In genomic region chr21:33478858-33479678, GRCh38 we compare ENCODE assay signal across 1 cellular context.
TF ChIP-seq lines count a peak whose summit lies in the region.

No MANE protein-coding gene starts in this region.

TF ChIP-seq in K562, 482 proteins besides CTCF, POLR2A, EP300 and RAD21 (continued from another document and continues in another):
- no peak for TF ChIP-seq ZBTB11 (CRISPR knock-in tag; IDR thresholded peaks at IDR 0.05)
- peak; percentile 48; the same call in 1 of the 2 replicates for TF ChIP-seq KLF1 (tag; IDR thresholded peaks at IDR 0.05)
- TF ChIP-seq POLR2AphosphoS2 (IDR thresholded peaks at IDR 0.05; ENCODE audit: low read length), result no peak
- no peak for TF ChIP-seq ZBTB8A (IDR thresholded peaks at IDR 0.05; ENCODE audit: partially characterized antibody)
- no peak for TF ChIP-seq ZNF133 (CRISPR knock-in tag; IDR thresholded peaks at IDR 0.05)
- TF ChIP-seq PHB2 (IDR thresholded peaks at IDR 0.05; ENCODE audit: low read depth), result no peak
- peak; percentile 47; the same call in 1 of the 2 replicates for TF ChIP-seq ZNF766 (CRISPR knock-in tag; conservative IDR thresholded peaks at IDR 0.05)
- TF ChIP-seq ZFX (CRISPR knock-in tag; IDR thresholded peaks at IDR 0.05), result no peak
- TF ChIP-seq NFIC (IDR thresholded peaks at IDR 0.05), result 0 out of 2 replicates have a peak, but pooled peaks have one; percentile 5
- TF ChIP-seq E2F1 (CRISPR knock-in tag; IDR thresholded peaks at IDR 0.05), result 0 out of 2 replicates have a peak, but pooled peaks have one; percentile 80
- 0 out of 2 replicates have a peak, but pooled peaks have one; percentile 19 for TF ChIP-seq ZNF830 (CRISPR knock-in tag; IDR thresholded peaks at IDR 0.05)
- peak in 1 of 2 experiments; percentile 60; a peak in 1 of 4 replicates for TF ChIP-seq TEAD1 (CRISPR knock-in tag; IDR thresholded peaks at IDR 0.05)
- TF ChIP-seq ZNF644 (tag; IDR thresholded peaks at IDR 0.05; ENCODE audit: low read depth), result no peak
- 0 out of 2 replicates have a peak, but pooled peaks have one; percentile 48 for TF ChIP-seq ELF2 (CRISPR knock-in tag; IDR thresholded peaks at IDR 0.05)
- TF ChIP-seq PREB (CRISPR knock-in tag; IDR thresholded peaks at IDR 0.05), result no peak
- TF ChIP-seq BHLHE40 (IDR thresholded peaks at IDR 0.05; ENCODE audit: low read length), result peak; percentile 25; the same call in 1 of the 2 replicates
- TF ChIP-seq THAP7 (CRISPR knock-in tag; IDR thresholded peaks at IDR 0.05), result 0 out of 2 replicates have a peak, but pooled peaks have one; percentile 64
- no peak for TF ChIP-seq SREBF1 (IDR thresholded peaks at IDR 0.05; ENCODE audit: borderline replicate concordance, low read depth, low read length)
- TF ChIP-seq ZBTB40 (IDR thresholded peaks at IDR 0.05), result 0 out of 2 replicates have a peak, but pooled peaks have one; percentile 11
- TF ChIP-seq ZBTB40 (CRISPR knock-in tag; IDR thresholded peaks at IDR 0.05), result no peak
- TF ChIP-seq IRF2 (CRISPR knock-in tag; IDR thresholded peaks at IDR 0.05), result peak; percentile 68; the same call in 1 of the 2 replicates
- no peak for TF ChIP-seq RBM34 (IDR thresholded peaks at IDR 0.05; ENCODE audit: borderline replicate concordance, insufficient read depth, low read length)
- TF ChIP-seq L3MBTL2 (IDR thresholded peaks at IDR 0.05), result peak; percentile 75
- TF ChIP-seq ZNF592 (IDR thresholded peaks at IDR 0.05), result 0 out of 2 replicates have a peak, but pooled peaks have one; percentile 41
- 0 out of 2 replicates have a peak, but pooled peaks have one; percentile 4 for TF ChIP-seq AFF4 (CRISPR knock-in tag; IDR thresholded peaks at IDR 0.05)
- TF ChIP-seq TGIF2 (CRISPR knock-in tag; IDR thresholded peaks at IDR 0.05), result peak; percentile 52; the same call in 1 of the 2 replicates
- TF ChIP-seq RHOXF2B (CRISPR knock-in tag; conservative IDR thresholded peaks at IDR 0.05), result no peak
- TF ChIP-seq SRSF7 (optimal IDR thresholded peaks at IDR 0.05; ENCODE audit: low read depth, low read length), result no peak
- no peak for TF ChIP-seq ZNF280B (CRISPR knock-in tag; IDR thresholded peaks at IDR 0.05)
